1 cellular context compared by ENCODE assay signal in genomic region chr3:41363830-41364523, GRCh38.
TF ChIP-seq lines count a peak whose summit lies in the region.

No MANE protein-coding gene starts in this region.

TF ChIP-seq in HepG2, 621 proteins besides CTCF, POLR2A, EP300 and RAD21 (continued from another document and continues in another):
- TF ChIP-seq IKZF5 (CRISPR knock-in tag; IDR thresholded peaks at IDR 0.05) (peak; percentile 56; the same call in 1 of the 2 replicates), MAZ (IDR thresholded peaks at IDR 0.05; ENCODE audit: borderline replicate concordance, low read depth, low read length) (no peak), MAZ (CRISPR knock-in tag; IDR thresholded peaks at IDR 0.05; ENCODE audit: low read depth) (peak; percentile 58; the same call in 1 of the 2 replicates), HOXA3 (CRISPR knock-in tag; IDR thresholded peaks at IDR 0.05) (peak; percentile 67; the same call in 1 of the 2 replicates), ZFP36L1 (CRISPR knock-in tag; IDR thresholded peaks at IDR 0.05) (0 out of 2 replicates have a peak, but pooled peaks have one; percentile 58), FOXP4 (CRISPR knock-in tag; IDR thresholded peaks at IDR 0.05) (peak; percentile 90), ZNF337 (CRISPR knock-in tag; IDR thresholded peaks at IDR 0.05; ENCODE audit: borderline replicate concordance, low read depth) (no peak), ZBTB21 (CRISPR knock-in tag; IDR thresholded peaks at IDR 0.05) (no peak), CREB1 (IDR thresholded peaks at IDR 0.05) (no peak), CREB1 (CRISPR knock-in tag; IDR thresholded peaks at IDR 0.05) (0 out of 2 replicates have a peak, but pooled peaks have one; percentile 27), TMF1 (CRISPR knock-in tag; IDR thresholded peaks at IDR 0.05; ENCODE audit: low read depth) (no peak), E2F2 (CRISPR knock-in tag; IDR thresholded peaks at IDR 0.05; ENCODE audit: borderline replicate concordance) (no peak), ZNF605 (CRISPR knock-in tag; IDR thresholded peaks at IDR 0.05) (0 out of 2 replicates have a peak, but pooled peaks have one; percentile 21), KAT8 (CRISPR knock-in tag; IDR thresholded peaks at IDR 0.05) (peak; percentile 44; the same call in 1 of the 2 replicates), ZBTB20 (CRISPR knock-in tag; IDR thresholded peaks at IDR 0.05; ENCODE audit: borderline replicate concordance, low read depth) (no peak; the same call in 1 of the 2 replicates), ZNF501 (CRISPR knock-in tag; IDR thresholded peaks at IDR 0.05) (peak; percentile 24; the same call in 1 of the 2 replicates), ZEB1 (IDR thresholded peaks at IDR 0.05; ENCODE audit: insufficient replicate concordance, low read depth) (peak; percentile 72), GABPA (IDR thresholded peaks at IDR 0.05; ENCODE audit: low read depth, low read length) (no peak), GABPA (CRISPR knock-in tag; IDR thresholded peaks at IDR 0.05; ENCODE audit: low read depth) (peak; percentile 29; the same call in 1 of the 2 replicates), BCLAF1 (IDR thresholded peaks at IDR 0.05) (no peak), GATAD1 (CRISPR knock-in tag; IDR thresholded peaks at IDR 0.05) (no peak), BHLHE40 (IDR thresholded peaks at IDR 0.05; ENCODE audit: low read length) (no peak), ZNF274 (CRISPR knock-in tag; IDR thresholded peaks at IDR 0.05) (no peak), ZNF644 (CRISPR knock-in tag; IDR thresholded peaks at IDR 0.05; ENCODE audit: low read depth) (0 out of 2 replicates have a peak, but pooled peaks have one; percentile 39), FOSL2 (CRISPR knock-in tag; IDR thresholded peaks at IDR 0.05) (peak; percentile 54), RARA (CRISPR knock-in tag; IDR thresholded peaks at IDR 0.05) (peak; percentile 91), ZNF205 (CRISPR knock-in tag; IDR thresholded peaks at IDR 0.05) (peak; percentile 59; the same call in 1 of the 2 replicates), FOXK2 (IDR thresholded peaks at IDR 0.05) (0 out of 2 replicates have a peak, but pooled peaks have one; percentile 28), SOX13 (IDR thresholded peaks at IDR 0.05) (no peak), SOX13 (CRISPR knock-in tag; conservative IDR thresholded peaks at IDR 0.05 in 1 of 2, IDR thresholded peaks at IDR 0.05 in 1 of 2) (peak in 1 of 2 experiments; percentile 86; a peak in 2 of 4 replicates), ZNF441 (CRISPR knock-in tag; IDR thresholded peaks at IDR 0.05; ENCODE audit: borderline replicate concordance) (peak; percentile 54; the same call in 1 of the 2 replicates), ETV5 (CRISPR knock-in tag; IDR thresholded peaks at IDR 0.05; ENCODE audit: borderline replicate concordance) (peak; percentile 87; the same call in 1 of the 2 replicates), HMGXB4 (CRISPR knock-in tag; IDR thresholded peaks at IDR 0.05; ENCODE audit: borderline replicate concordance in 1 of 2, low read depth in 1 of 2) (peak in 1 of 2 experiments; percentile 20; a peak in 1 of 4 replicates), ZBTB7B (CRISPR knock-in tag; IDR thresholded peaks at IDR 0.05) (peak; percentile 93), PATZ1 (CRISPR knock-in tag; IDR thresholded peaks at IDR 0.05) (peak; percentile 50; the same call in 1 of the 2 replicates), ZBED4 (CRISPR knock-in tag; IDR thresholded peaks at IDR 0.05; ENCODE audit: borderline replicate concordance) (peak; percentile 59; the same call in 1 of the 2 replicates), ZBTB42 (CRISPR knock-in tag; IDR thresholded peaks at IDR 0.05) (no peak), BRD4 (CRISPR knock-in tag; IDR thresholded peaks at IDR 0.05) (no peak), SMAD1 (CRISPR knock-in tag; IDR thresholded peaks at IDR 0.05; ENCODE audit: borderline replicate concordance, low read depth) (no peak), ZNF354B (CRISPR knock-in tag; IDR thresholded peaks at IDR 0.05) (no peak), DPF2 (CRISPR knock-in tag; IDR thresholded peaks at IDR 0.05; ENCODE audit: borderline replicate concordance, low read depth) (peak; percentile 84), NCOA1 (CRISPR knock-in tag; IDR thresholded peaks at IDR 0.05) (no peak), MAFK (conservative IDR thresholded peaks at IDR 0.05 in 1 of 2, IDR thresholded peaks at IDR 0.05 in 1 of 2; ENCODE audit: low read length in 2 of 2) (no peak), ZNF597 (CRISPR knock-in tag; IDR thresholded peaks at IDR 0.05) (no peak), KDM4B (CRISPR knock-in tag; IDR thresholded peaks at IDR 0.05) (no peak), CREM (IDR thresholded peaks at IDR 0.05) (peak; percentile 75), CREM (CRISPR knock-in tag; IDR thresholded peaks at IDR 0.05) (no peak), ZNF569 (CRISPR knock-in tag; IDR thresholded peaks at IDR 0.05; ENCODE audit: borderline replicate concordance) (no peak), ZFP36 (IDR thresholded peaks at IDR 0.05; ENCODE audit: borderline replicate concordance, low read depth, low read length, partially characterized antibody) (no peak), MTF2 (CRISPR knock-in tag; IDR thresholded peaks at IDR 0.05; ENCODE audit: borderline replicate concordance) (no peak)
